Comparison of ENCODE assay signal across 21 cellular contexts in the genomic region with DNA sequence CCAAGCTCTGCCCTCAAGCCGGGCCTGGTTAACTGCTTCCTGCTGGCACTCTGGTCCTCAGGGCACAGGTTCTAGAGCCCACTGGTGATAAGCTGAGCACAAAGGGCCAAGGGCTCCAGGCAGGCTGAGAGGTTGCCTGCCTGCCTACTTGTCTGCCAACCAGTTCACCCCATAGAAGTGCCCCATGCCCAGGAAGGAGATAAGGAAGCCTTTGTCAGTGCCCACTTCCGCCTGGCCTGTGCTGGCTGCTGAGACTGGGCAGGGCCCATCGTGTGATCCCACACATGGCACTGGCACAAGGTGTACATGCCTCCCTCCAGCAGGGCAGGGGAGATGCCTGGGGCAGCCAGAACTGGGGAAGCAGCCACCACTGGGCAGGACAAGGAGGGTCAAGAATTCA. TPM values are rescaled to one million over a fixed set of nuclear protein-coding genes. Genes with fewer than 3 reads are reported as not detected.
A peak's percentile ranks its signal among the peaks of the same experiment; 100 is the strongest.
DNase-seq lines count a peak whose midpoint lies in the region; ATAC-seq and TF ChIP-seq lines count a peak whose summit lies in the region.
"Had no signal": no experiment of that assay in that cellular context is flagged by ENCODE, and none has a peak within 500 bp of the region (broad histone marks: within the 10 kb centered on the region; RNA-seq: fewer than 3 reads in every experiment).

No MANE protein-coding gene starts in this region.

- H3K9me3 ChIP-seq in T-helper 17 cell (ENCODE audit: control insufficient read depth, low read length, poor library complexity, severe bottlenecking) (no peaks in the 10 kb centered on the region), heart right ventricle (no peaks in the 10 kb centered on the region), mucosa of stomach (ENCODE audit: control insufficient read depth, low read length) (no peaks in the 10 kb centered on the region), stomach (no peaks in the 10 kb centered on the region), GM23248 (ENCODE audit: low read depth) (no peaks in the 10 kb centered on the region), tibial nerve (no peaks in the 10 kb centered on the region)
- H3K9me3 ChIP-seq: Caco-2, ovary had no signal

- no peak overlapping the region for H3K27ac Mint-ChIP-seq in T-helper 17 cell
- H3K27ac Mint-ChIP-seq: activated CD4-positive, alpha-beta T cell treated with anti-CD3 and anti-CD28 coated beads for 36 hours; activated naive CD4-positive, alpha-beta T cell treated with anti-CD3 and anti-CD28 coated beads for 36 hours; naive B cell had no signal

- H3K27ac ChIP-seq in heart right ventricle (peak overlapping the region in 8 of 10 donors; percentile 11 to 88 (median 62)), stomach (peak overlapping the region; percentile 71 to 86 (median 77)), GM23248 (no peak overlapping the region), tibial nerve (no peak overlapping the region)
- H3K27ac ChIP-seq: ovary had no signal

- H3K4me2 ChIP-seq in GM23248 (ENCODE audit: unreplicated experiment) = no peak overlapping the region

- H4K20me1 ChIP-seq in GM23248 (ENCODE audit: insufficient read depth) = no peaks in the 10 kb centered on the region; the same call in 1 of the 2 replicates

- H3K27me3 ChIP-seq in heart right ventricle (no peaks in the 10 kb centered on the region), mucosa of stomach (ENCODE audit: control insufficient read depth, insufficient read depth, low read length) (no peaks in the 10 kb centered on the region), stomach (no peaks in the 10 kb centered on the region), GM23248 (replicated peaks; ENCODE audit: insufficient read depth) (no peaks in the 10 kb centered on the region), tibial nerve (no peaks in the 10 kb centered on the region)
- H3K27me3 ChIP-seq: ovary had no signal

- DNase-seq in T-helper 17 cell = no peak
- peak; percentile 65 to 72 for DNase-seq in heart right ventricle
- DNase-seq in stomach = peak; percentile 90
- no peak for DNase-seq in GM23248
- DNase-seq in 8988T = no peak
- no peak for DNase-seq in tibial nerve (ENCODE audit: low spot score in 2 of 2)
- DNase-seq: activated CD4-positive, alpha-beta T cell treated with anti-CD3 and anti-CD28 coated beads for 36 hours; activated naive CD4-positive, alpha-beta T cell treated with anti-CD3 and anti-CD28 coated beads for 36 hours; activated T-cell treated with anti-CD3 and anti-CD28 coated beads, Interleukin-2, amount 50 U/mL, for 4 hours; Caco-2; central memory CD4-positive, alpha-beta T cell; foreskin fibroblast; hypothalamus; KG1; mammary epithelial cell; naive B cell; NCI-H2171 treated with DMSO at 0.1 percent for 48 hours; ovary had no signal

- H3F3A ChIP-seq in GM23248 (ENCODE audit: insufficient read depth) = no peaks in the 10 kb centered on the region

- no peak overlapping the region for H3K4me3 Mint-ChIP-seq in T-helper 17 cell
- H3K4me3 Mint-ChIP-seq: activated CD4-positive, alpha-beta T cell treated with anti-CD3 and anti-CD28 coated beads for 36 hours; activated naive CD4-positive, alpha-beta T cell treated with anti-CD3 and anti-CD28 coated beads for 36 hours; activated T-cell treated with anti-CD3 and anti-CD28 coated beads, Interleukin-2, amount 50 U/mL, for 4 hours; naive B cell had no signal

- intact Hi-C loops in heart right ventricle (cut with DNase I) = loop anchor here in 2 of 10 donors (2.0 to 5.0 kb wide), 2 partner anchors 22 to 337 kb away; no protein-coding TSS in a partner anchor
- intact Hi-C loops in stomach (cut with DNase I; ENCODE audit: low total_unique reads) = no loop called here

- peak; percentile 23 for ATAC-seq in T-helper 17 cell
- peak; percentile 89 to 96 (median 91) for ATAC-seq in heart right ventricle
- no peak for ATAC-seq in GM19463 (IDR thresholded peaks at IDR 0.05; ENCODE audit: unreplicated experiment)
- ATAC-seq: activated CD4-positive, alpha-beta T cell treated with anti-CD3 and anti-CD28 coated beads for 36 hours; activated T-cell treated with anti-CD3 and anti-CD28 coated beads, Interleukin-2, amount 50 U/mL, for 4 hours; sciatic nerve had no signal

- H3K4me3 ChIP-seq in heart right ventricle (no peak overlapping the region), mucosa of stomach (ENCODE audit: low read length) (no peak overlapping the region), stomach (no peak overlapping the region), GM23248 (no peak overlapping the region), tibial nerve (no peak overlapping the region)
- H3K4me3 ChIP-seq: ovary had no signal

- H3K9ac ChIP-seq in mucosa of stomach (ENCODE audit: low read length) = peak overlapping the region; percentile 40
- no peak overlapping the region for H3K9ac ChIP-seq in GM23248

- TF ChIP-seq POLR2A in stomach (IDR thresholded peaks at IDR 0.05) (peak in 1 of 4 donors; percentile 39), tibial nerve (IDR thresholded peaks at IDR 0.05) (no peak)

- H3K4me1 ChIP-seq in heart right ventricle (peaks cover 0 to 65% (median 34%) of the 10 kb centered on the region in 9 donors), mucosa of stomach (ENCODE audit: control insufficient read depth, insufficient read depth, low read length) (peaks cover 71% of the 10 kb centered on the region), stomach (peaks cover 16 to 65% (median 52%) of the 10 kb centered on the region in 4 donors), GM23248 (ENCODE audit: insufficient read depth) (no peaks in the 10 kb centered on the region), tibial nerve (peaks cover 0 to 7% (median under 1%) of the 10 kb centered on the region in 4 donors)
- H3K4me1 ChIP-seq: Caco-2 had no signal

- in situ Hi-C loops in GM23248 (cut with MboI) = no loop called here

- H3K27me3 Mint-ChIP-seq in T-helper 17 cell = no peaks in the 10 kb centered on the region
- H3K27me3 Mint-ChIP-seq: activated CD4-positive, alpha-beta T cell treated with anti-CD3 and anti-CD28 coated beads for 36 hours; naive B cell had no signal

- H3K9me2 ChIP-seq in GM23248 (ENCODE audit: insufficient read depth) = no peaks in the 10 kb centered on the region

- WGBS in heart right ventricle, 2 donors = 56 to 61% methylated on average over 3 of the region's 3 CpGs
- WGBS in stomach, 5 donors = 29 to 54% (median 38%) methylated on average over 2 to 3 of the region's 3 CpGs
- 52 to 81% methylated on average over 3 of the region's 3 CpGs for WGBS in GM23248 (ENCODE audit: low coverage in 1 of 2, low lambda C conversion rate in 2 of 2, missing lambda C conversion rate in 2 of 2), 2 experiments
- WGBS in tibial nerve, 2 donors = 47 to 56% methylated on average over 1 to 3 of the region's 3 CpGs

- peaks cover 75% of the 10 kb centered on the region for H3K79me2 ChIP-seq in GM23248 (ENCODE audit: insufficient read depth)

- H3K36me3 ChIP-seq in heart right ventricle (peaks cover 0 to 14% (median 0%) of the 10 kb centered on the region in 9 donors), mucosa of stomach (ENCODE audit: control insufficient read depth, insufficient read depth, low read length) (peaks cover 19% of the 10 kb centered on the region), stomach (peaks cover 0 to 44% (median 24%) of the 10 kb centered on the region in 4 donors), GM23248 (ENCODE audit: low read depth) (no peaks in the 10 kb centered on the region), tibial nerve (peaks cover 0 to 21% (median 0%) of the 10 kb centered on the region in 3 donors)
- H3K36me3 ChIP-seq: ovary had no signal

- peaks cover 20% of the 10 kb centered on the region for H3K4me1 Mint-ChIP-seq in T-helper 17 cell

- TF ChIP-seq CTCF in heart right ventricle (IDR thresholded peaks at IDR 0.05) (no peak), stomach (IDR thresholded peaks at IDR 0.05) (peak in 1 of 7 experiments; percentile 12), tibial nerve (IDR thresholded peaks at IDR 0.05) (no peak)

- H3K36me3 Mint-ChIP-seq in T-helper 17 cell (ENCODE audit: low read depth) = no peaks in the 10 kb centered on the region
- H3K36me3 Mint-ChIP-seq: naive B cell had no signal

- TF ChIP-seq EP300 in stomach (IDR thresholded peaks at IDR 0.05) = no peak
- TF ChIP-seq EP300 in tibial nerve (IDR thresholded peaks at IDR 0.05) = no peak

- H2AFZ ChIP-seq in GM23248 = no peak overlapping the region

RNA-seq across cellular contexts. Expression of gene SLC9A1, which starts 24.1 kb away (rescaled TPM):
- total RNA-seq in T-helper 17 cell (10 to 100 TPM; 21.4 to 30.4 TPM), heart right ventricle (10 to 100 TPM in 9 of 10 donors, 1 to 10 TPM in 1; 9.4 to 34.4 (median 22.1) TPM), stomach (100 to 1,000 TPM in 1 of 5 donors, 10 to 100 TPM in 4; 25.7 to 132 (median 42.0) TPM), tibial nerve (10 to 100 TPM in 1 of 4 donors, 1 to 10 TPM in 3; 5.9 to 21.9 (median 7.8) TPM)
- polyA plus RNA-seq in heart right ventricle (10 to 100 TPM; 11.3 TPM), stomach (10 to 100 TPM; 16.3 to 27.6 (median 19.2) TPM), GM23248 (2016; fragmentation: Nextera tagmentation; extraction: Ambion mirVana) (20.0 and 23.7 TPM in 2 replicates)
- total RNA-seq in GM23248 (2014; rRNA removed; shearing (Covaris generic)) = 8.5 and 12.9 TPM in 2 replicates

Comparison
In these comparisons a context has a peak if more than half of its experiments do, and no peak if none do; other contexts are left out.
1. DNase-seq: peak in heart right ventricle (2 of 2) and stomach (single experiment); none in T-helper 17 cell (0 of 3), GM23248 (single experiment), 8988T (single experiment) and tibial nerve (0 of 2).
2. H3K27ac ChIP-seq: peak in heart right ventricle (8 of 10) and stomach (5 of 5); none in GM23248 (single experiment) and tibial nerve (0 of 4).